In the genomic region with DNA sequence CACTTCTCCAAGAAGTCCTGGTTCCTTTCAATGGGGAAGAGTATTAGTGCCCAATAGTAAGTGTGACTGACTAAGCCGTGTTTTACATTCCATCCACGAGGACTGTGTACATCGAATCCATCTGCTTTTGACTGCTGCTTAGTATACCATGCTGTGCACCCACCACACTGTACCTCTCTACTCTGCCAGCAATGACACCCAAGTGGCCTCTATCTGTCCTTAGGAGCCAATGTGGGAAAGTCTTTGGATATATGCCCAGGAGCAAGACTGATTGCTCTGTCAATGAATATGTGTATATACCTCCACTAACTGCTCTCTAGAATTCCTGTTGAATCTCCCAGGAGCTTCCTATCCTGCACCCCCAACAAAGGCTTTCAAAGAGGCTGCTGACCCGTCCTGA, we compare ENCODE assay signal across 35 cellular contexts. TPM values are rescaled to one million over a fixed set of nuclear protein-coding genes. Genes with fewer than 3 reads are reported as not detected.
"Had no signal": no experiment of that assay in that cellular context is flagged by ENCODE, and none has a peak within 500 bp of the region (broad histone marks: within the 10 kb centered on the region; RNA-seq: fewer than 3 reads in every experiment).

No MANE protein-coding gene starts in this region.

- H2AFZ ChIP-seq: PC-9 had no signal

- H3K4me3 ChIP-seq: PC-9, SJCRH30, SK-N-MC had no signal

- H3K36me3 ChIP-seq: SJCRH30, WERI-Rb-1 had no signal

- H3K9me3 ChIP-seq: SJCRH30 had no signal

- ATAC-seq: activated CD8-positive, alpha-beta memory T cell treated with anti-CD3 and anti-CD28 coated beads, Interleukin-2, amount 10 ng/mL, durations not matched to agents 7 days and 5 days; activated naive CD8-positive, alpha-beta T cell treated with anti-CD3 and anti-CD28 coated beads, Interleukin-2, amount 50 U/mL, for 24 hours had no signal

- DNase-seq: activated CD4-positive, alpha-beta memory T cell treated with anti-CD3 and anti-CD28 coated beads, Interleukin-2, amount 10 ng/mL, durations not matched to agents 7 days and 5 days; activated CD4-positive, alpha-beta T cell treated with anti-CD3 and anti-CD28 coated beads for 1 hour; activated CD4-positive, alpha-beta T cell treated with anti-CD3 and anti-CD28 coated beads for 48 hours; activated CD4-positive, CD25-positive, alpha-beta regulatory T cell; activated CD8-positive, alpha-beta memory T cell treated with anti-CD3 and anti-CD28 coated beads for 24 hours; activated CD8-positive, alpha-beta memory T cell treated with anti-CD3 and anti-CD28 coated beads, Interleukin-2, amount 10 ng/mL, durations not matched to agents 7 days and 5 days; activated CD8-positive, alpha-beta memory T cell treated with anti-CD3 and anti-CD28 coated beads, Interleukin-2, amount 50 U/mL, for 48 hours; activated effector memory CD4-positive, alpha-beta T cell treated with Interleukin-2 at 50 U/mL for 16 hours; activated naive CD4-positive, alpha-beta T cell treated with anti-CD3 and anti-CD28 coated beads, Interleukin-2, amount 10 ng/mL, durations not matched to agents 7 days and 5 days; activated naive CD8-positive, alpha-beta T cell treated with anti-CD3 and anti-CD28 coated beads, Interleukin-2, amount 50 U/mL, for 24 hours; activated T-cell treated with anti-CD3 and anti-CD28 coated beads, Interleukin-2, amount 50 U/mL, for 48 hours; anterior cingulate cortex; central memory CD4-positive, alpha-beta T cell; KG1; MM.1S; MV-4-11; NCI-H1092; NCI-H1436 treated with DMSO at 0.1 percent for 48 hours; NCI-H1694 treated with DMSO at 0.1 percent for 48 hours; NCI-H2029; NCI-H510A treated with DMSO at 0.1 percent for 48 hours; NCI-H526 treated with DMSO at 0.1 percent for 48 hours; NCI-H82; NK-92 treated with Interleukin-12 subunit alpha and Interleukin-12 subunit beta, amount 100 ng/mL, for 24 hours; PC-9; SHP77; SJCRH30; T1000; WERI-Rb-1 had no signal

- H3K4me2 ChIP-seq: PC-9 had no signal

- H3K4me1 ChIP-seq: SJCRH30 had no signal

- H3K27ac ChIP-seq: PC-9, RWPE1, SJCRH30, SK-N-MC, WERI-Rb-1 had no signal

- H3K27me3 ChIP-seq: SJCRH30 had no signal

RNA-seq across cellular contexts. Expression of gene NPFFR1, which starts 23.3 kb away (rescaled TPM):
- total RNA-seq: activated CD4-positive, alpha-beta memory T cell treated with anti-CD3 and anti-CD28 coated beads, Interleukin-2, amount 10 ng/mL, durations not matched to agents 7 days and 5 days; activated CD8-positive, alpha-beta memory T cell treated with anti-CD3 and anti-CD28 coated beads, Interleukin-2, amount 10 ng/mL, durations not matched to agents 7 days and 5 days; bronchial epithelial cell; LHCN-M2; SJCRH30; T-helper 1 cell treated with Interleukin-12 subunit alpha and Interleukin-12 subunit beta and Interleukin-4 antibody, amounts not matched to agents 30 ng/mL and 1 ng/mL, for 36 hours; T-helper 2 cell treated with Interferon-gamma antibody and Interleukin-4, amounts not matched to agents 100 ng/mL and 5 ng/mL, for 36 hours had no signal
